In genomic region chr15:81480645-81481053, GRCh38 we compare ENCODE assay signal across 1 cellular context.
TF ChIP-seq lines count a peak whose summit lies in the region.

No MANE protein-coding gene starts in this region.

TF ChIP-seq in GM23338, 12 proteins besides CTCF, POLR2A, EP300 and RAD21 (continued from another document):
- TF ChIP-seq ETS1 (IDR thresholded peaks at IDR 0.05): no peak
- TF ChIP-seq EZH2 (IDR thresholded peaks at IDR 0.05; ENCODE audit: low read depth, unreplicated experiment): no peak
